Comparison of ENCODE assay signal across 1 cellular context in the genomic region with DNA sequence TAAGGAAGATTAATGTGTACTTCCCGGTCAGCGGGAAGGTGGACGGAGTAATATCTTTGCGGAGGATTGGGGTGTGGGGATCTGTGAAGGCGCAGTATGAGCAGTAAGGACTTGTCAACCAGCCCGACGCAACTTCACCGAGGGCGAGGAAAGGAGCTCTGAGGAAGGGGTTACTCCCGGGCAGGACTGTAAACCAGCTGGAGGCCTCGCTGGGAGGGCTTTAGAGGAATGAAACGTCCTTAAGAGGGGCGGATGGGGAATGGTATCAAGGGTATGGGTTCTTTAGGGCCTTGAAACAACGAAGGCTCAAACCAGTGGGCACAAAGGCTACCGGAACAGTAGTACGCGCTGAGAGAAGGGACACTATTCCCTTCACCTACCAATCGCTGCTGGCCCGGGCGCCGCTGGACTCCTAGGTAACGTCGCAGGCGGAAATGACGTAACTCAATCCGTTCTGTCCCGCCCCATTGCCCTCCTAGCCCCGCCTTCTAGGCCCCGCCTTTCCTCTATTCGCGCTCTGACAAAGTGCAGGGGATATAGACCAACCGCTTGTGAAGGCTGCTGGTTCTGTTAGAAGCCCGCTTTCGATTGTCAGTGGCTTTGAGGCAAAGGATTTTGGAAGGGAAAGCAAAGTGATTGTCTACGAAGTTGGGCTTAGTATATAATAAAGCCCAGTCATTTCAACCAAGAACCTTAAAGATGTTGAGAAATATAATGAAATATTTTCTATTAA.
A peak's percentile ranks its signal among the peaks of the same experiment; 100 is the strongest.
TF ChIP-seq lines count a peak whose summit lies in the region.

A gene with protein sequence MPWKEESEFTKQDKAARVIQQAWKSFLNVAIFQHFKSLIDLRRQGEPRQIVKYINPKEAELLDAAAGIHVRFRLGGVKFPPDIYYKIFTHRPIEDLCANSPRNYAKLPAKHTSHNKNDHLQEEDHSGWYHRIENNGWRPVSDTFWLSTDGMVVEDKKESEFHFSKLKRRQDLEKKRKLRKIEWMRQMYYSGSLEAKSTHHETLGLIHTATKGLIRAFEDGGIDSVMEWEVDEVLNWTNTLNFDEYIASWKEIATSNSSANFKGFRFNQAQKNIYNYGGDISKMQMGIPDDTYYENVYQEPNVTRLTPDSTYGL (minus strand): TSS at position 439 of the 733 bp plus-strand sequence. CDS start 5,970 bp downstream, outside the sequence.

TF ChIP-seq in HepG2, 621 proteins besides CTCF, POLR2A, EP300 and RAD21 (continued from another document and continues in another):
- TF ChIP-seq CBX1 (IDR thresholded peaks at IDR 0.05; ENCODE audit: low read depth) (no peak), NFE2L1 (CRISPR knock-in tag; IDR thresholded peaks at IDR 0.05; ENCODE audit: borderline replicate concordance) (no peak), TCF7 (IDR thresholded peaks at IDR 0.05; ENCODE audit: low read depth) (no peak), KDM3A (CRISPR knock-in tag; IDR thresholded peaks at IDR 0.05; ENCODE audit: low read depth) (peak; percentile 57; the same call in 1 of the 2 replicates), ZFP62 (CRISPR knock-in tag; IDR thresholded peaks at IDR 0.05) (no peak), POLR2G (IDR thresholded peaks at IDR 0.05; ENCODE audit: low read depth, low read length) (peak; percentile 98), ZNF260 (CRISPR knock-in tag; IDR thresholded peaks at IDR 0.05; ENCODE audit: borderline replicate concordance, low read depth) (no peak), ZNF569 (CRISPR knock-in tag; IDR thresholded peaks at IDR 0.05; ENCODE audit: borderline replicate concordance) (no peak), ZNF296 (CRISPR knock-in tag; conservative IDR thresholded peaks at IDR 0.05) (0 out of 2 replicates have a peak, but pooled peaks have one; percentile 73), ZNF383 (CRISPR knock-in tag; IDR thresholded peaks at IDR 0.05; ENCODE audit: borderline replicate concordance) (no peak), ZNF331 (CRISPR knock-in tag; IDR thresholded peaks at IDR 0.05) (no peak), GATAD1 (CRISPR knock-in tag; IDR thresholded peaks at IDR 0.05) (peak; percentile 92), SMAD3 (CRISPR knock-in tag; IDR thresholded peaks at IDR 0.05) (no peak; the same call in 1 of the 2 replicates), ZNF773 (CRISPR knock-in tag; IDR thresholded peaks at IDR 0.05; ENCODE audit: borderline replicate concordance) (no peak), ZSCAN31 (CRISPR knock-in tag; IDR thresholded peaks at IDR 0.05; ENCODE audit: low read depth) (0 out of 2 replicates have a peak, but pooled peaks have one; percentile 26), REL (CRISPR knock-in tag; conservative IDR thresholded peaks at IDR 0.05) (no peak), ZNF644 (CRISPR knock-in tag; IDR thresholded peaks at IDR 0.05; ENCODE audit: low read depth) (no peak), MTF2 (CRISPR knock-in tag; IDR thresholded peaks at IDR 0.05; ENCODE audit: borderline replicate concordance) (peak; percentile 44; the same call in 1 of the 2 replicates), POGZ (CRISPR knock-in tag; IDR thresholded peaks at IDR 0.05) (peak; percentile 88), ZSCAN9 (CRISPR knock-in tag; IDR thresholded peaks at IDR 0.05; ENCODE audit: borderline replicate concordance) (no peak), GTF3A (CRISPR knock-in tag; conservative IDR thresholded peaks at IDR 0.05) (no peak), PPARG (CRISPR knock-in tag; conservative IDR thresholded peaks at IDR 0.05) (no peak), ZNF124 (CRISPR knock-in tag; IDR thresholded peaks at IDR 0.05) (no peak), HNF4A (CRISPR knock-in tag; IDR thresholded peaks at IDR 0.05) (0 out of 2 replicates have a peak, but pooled peaks have one; percentile 28), ZNF570 (CRISPR knock-in tag; IDR thresholded peaks at IDR 0.05; ENCODE audit: borderline replicate concordance) (no peak), NR1H2 (CRISPR knock-in tag; IDR thresholded peaks at IDR 0.05; ENCODE audit: borderline replicate concordance, low read depth) (0 out of 2 replicates have a peak, but pooled peaks have one; percentile 37), ZNF225 (CRISPR knock-in tag; IDR thresholded peaks at IDR 0.05) (no peak), STAG1 (CRISPR knock-in tag; IDR thresholded peaks at IDR 0.05) (no peak)
- TF ChIP-seq, protein P1, sequence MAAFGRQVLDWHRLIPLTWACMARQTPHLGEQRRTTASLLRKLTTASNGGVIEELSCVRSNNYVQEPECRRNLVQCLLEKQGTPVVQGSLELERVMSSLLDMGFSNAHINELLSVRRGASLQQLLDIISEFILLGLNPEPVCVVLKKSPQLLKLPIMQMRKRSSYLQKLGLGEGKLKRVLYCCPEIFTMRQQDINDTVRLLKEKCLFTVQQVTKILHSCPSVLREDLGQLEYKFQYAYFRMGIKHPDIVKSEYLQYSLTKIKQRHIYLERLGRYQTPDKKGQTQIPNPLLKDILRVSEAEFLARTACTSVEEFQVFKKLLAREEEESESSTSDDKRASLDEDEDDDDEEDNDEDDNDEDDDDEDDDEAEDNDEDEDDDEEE (CRISPR knock-in tag; IDR thresholded peaks at IDR 0.05) = no peak
- TF ChIP-seq, protein P2, sequence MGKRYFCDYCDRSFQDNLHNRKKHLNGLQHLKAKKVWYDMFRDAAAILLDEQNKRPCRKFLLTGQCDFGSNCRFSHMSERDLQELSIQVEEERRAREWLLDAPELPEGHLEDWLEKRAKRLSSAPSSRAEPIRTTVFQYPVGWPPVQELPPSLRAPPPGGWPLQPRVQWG (CRISPR knock-in tag; IDR thresholded peaks at IDR 0.05; ENCODE audit: borderline replicate concordance, low read depth) = no peak
- TF ChIP-seq, protein P3, sequence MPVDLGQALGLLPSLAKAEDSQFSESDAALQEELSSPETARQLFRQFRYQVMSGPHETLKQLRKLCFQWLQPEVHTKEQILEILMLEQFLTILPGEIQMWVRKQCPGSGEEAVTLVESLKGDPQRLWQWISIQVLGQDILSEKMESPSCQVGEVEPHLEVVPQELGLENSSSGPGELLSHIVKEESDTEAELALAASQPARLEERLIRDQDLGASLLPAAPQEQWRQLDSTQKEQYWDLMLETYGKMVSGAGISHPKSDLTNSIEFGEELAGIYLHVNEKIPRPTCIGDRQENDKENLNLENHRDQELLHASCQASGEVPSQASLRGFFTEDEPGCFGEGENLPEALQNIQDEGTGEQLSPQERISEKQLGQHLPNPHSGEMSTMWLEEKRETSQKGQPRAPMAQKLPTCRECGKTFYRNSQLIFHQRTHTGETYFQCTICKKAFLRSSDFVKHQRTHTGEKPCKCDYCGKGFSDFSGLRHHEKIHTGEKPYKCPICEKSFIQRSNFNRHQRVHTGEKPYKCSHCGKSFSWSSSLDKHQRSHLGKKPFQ (CRISPR knock-in tag; IDR thresholded peaks at IDR 0.05; ENCODE audit: insufficient replicate concordance) = peak; percentile 53
- TF ChIP-seq, protein P4, sequence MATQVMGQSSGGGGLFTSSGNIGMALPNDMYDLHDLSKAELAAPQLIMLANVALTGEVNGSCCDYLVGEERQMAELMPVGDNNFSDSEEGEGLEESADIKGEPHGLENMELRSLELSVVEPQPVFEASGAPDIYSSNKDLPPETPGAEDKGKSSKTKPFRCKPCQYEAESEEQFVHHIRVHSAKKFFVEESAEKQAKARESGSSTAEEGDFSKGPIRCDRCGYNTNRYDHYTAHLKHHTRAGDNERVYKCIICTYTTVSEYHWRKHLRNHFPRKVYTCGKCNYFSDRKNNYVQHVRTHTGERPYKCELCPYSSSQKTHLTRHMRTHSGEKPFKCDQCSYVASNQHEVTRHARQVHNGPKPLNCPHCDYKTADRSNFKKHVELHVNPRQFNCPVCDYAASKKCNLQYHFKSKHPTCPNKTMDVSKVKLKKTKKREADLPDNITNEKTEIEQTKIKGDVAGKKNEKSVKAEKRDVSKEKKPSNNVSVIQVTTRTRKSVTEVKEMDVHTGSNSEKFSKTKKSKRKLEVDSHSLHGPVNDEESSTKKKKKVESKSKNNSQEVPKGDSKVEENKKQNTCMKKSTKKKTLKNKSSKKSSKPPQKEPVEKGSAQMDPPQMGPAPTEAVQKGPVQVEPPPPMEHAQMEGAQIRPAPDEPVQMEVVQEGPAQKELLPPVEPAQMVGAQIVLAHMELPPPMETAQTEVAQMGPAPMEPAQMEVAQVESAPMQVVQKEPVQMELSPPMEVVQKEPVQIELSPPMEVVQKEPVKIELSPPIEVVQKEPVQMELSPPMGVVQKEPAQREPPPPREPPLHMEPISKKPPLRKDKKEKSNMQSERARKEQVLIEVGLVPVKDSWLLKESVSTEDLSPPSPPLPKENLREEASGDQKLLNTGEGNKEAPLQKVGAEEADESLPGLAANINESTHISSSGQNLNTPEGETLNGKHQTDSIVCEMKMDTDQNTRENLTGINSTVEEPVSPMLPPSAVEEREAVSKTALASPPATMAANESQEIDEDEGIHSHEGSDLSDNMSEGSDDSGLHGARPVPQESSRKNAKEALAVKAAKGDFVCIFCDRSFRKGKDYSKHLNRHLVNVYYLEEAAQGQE (IDR thresholded peaks at IDR 0.05; ENCODE audit: borderline replicate concordance in 1 of 2, low read depth in 1 of 2, low read length in 2 of 2) = peak in 1 of 2 experiments; percentile 32; a peak in 1 of 4 replicates
- TF ChIP-seq, protein P5, sequence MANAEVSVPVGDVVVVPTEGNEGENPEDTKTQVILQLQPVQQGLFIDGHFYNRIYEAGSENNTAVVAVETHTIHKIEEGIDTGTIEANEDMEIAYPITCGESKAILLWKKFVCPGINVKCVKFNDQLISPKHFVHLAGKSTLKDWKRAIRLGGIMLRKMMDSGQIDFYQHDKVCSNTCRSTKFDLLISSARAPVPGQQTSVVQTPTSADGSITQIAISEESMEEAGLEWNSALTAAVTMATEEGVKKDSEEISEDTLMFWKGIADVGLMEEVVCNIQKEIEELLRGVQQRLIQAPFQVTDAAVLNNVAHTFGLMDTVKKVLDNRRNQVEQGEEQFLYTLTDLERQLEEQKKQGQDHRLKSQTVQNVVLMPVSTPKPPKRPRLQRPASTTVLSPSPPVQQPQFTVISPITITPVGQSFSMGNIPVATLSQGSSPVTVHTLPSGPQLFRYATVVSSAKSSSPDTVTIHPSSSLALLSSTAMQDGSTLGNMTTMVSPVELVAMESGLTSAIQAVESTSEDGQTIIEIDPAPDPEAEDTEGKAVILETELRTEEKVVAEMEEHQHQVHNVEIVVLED (CRISPR knock-in tag; IDR thresholded peaks at IDR 0.05; ENCODE audit: borderline replicate concordance) = no peak
- TF ChIP-seq, protein P6, sequence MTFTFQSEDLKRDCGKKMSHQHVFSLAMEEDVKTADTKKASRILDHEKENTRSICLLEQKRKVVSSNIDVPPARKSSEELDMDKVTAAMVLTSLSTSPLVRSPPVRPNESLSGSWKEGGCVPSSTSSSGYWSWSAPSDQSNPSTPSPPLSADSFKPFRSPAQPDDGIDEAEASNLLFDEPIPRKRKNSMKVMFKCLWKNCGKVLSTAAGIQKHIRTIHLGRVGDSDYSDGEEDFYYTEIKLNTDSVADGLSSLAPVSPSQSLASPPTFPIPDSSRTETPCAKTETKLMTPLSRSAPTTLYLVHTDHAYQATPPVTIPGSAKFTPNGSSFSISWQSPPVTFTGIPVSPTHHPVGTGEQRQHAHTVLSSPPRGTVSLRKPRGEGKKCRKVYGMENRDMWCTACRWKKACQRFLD (CRISPR knock-in tag; IDR thresholded peaks at IDR 0.05; ENCODE audit: borderline replicate concordance) = 0 out of 2 replicates have a peak, but pooled peaks have one; percentile 41
- TF ChIP-seq, protein P7, sequence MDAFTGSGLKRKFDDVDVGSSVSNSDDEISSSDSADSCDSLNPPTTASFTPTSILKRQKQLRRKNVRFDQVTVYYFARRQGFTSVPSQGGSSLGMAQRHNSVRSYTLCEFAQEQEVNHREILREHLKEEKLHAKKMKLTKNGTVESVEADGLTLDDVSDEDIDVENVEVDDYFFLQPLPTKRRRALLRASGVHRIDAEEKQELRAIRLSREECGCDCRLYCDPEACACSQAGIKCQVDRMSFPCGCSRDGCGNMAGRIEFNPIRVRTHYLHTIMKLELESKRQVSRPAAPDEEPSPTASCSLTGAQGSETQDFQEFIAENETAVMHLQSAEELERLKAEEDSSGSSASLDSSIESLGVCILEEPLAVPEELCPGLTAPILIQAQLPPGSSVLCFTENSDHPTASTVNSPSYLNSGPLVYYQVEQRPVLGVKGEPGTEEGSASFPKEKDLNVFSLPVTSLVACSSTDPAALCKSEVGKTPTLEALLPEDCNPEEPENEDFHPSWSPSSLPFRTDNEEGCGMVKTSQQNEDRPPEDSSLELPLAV (CRISPR knock-in tag; conservative IDR thresholded peaks at IDR 0.05; ENCODE audit: low read depth) = no peak
- TF ChIP-seq, protein P8, sequence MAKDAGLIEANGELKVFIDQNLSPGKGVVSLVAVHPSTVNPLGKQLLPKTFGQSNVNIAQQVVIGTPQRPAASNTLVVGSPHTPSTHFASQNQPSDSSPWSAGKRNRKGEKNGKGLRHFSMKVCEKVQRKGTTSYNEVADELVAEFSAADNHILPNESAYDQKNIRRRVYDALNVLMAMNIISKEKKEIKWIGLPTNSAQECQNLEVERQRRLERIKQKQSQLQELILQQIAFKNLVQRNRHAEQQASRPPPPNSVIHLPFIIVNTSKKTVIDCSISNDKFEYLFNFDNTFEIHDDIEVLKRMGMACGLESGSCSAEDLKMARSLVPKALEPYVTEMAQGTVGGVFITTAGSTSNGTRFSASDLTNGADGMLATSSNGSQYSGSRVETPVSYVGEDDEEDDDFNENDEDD (CRISPR knock-in tag; IDR thresholded peaks at IDR 0.05; ENCODE audit: borderline replicate concordance) = peak; percentile 37; the same call in 1 of the 2 replicates
- TF ChIP-seq, protein P9, sequence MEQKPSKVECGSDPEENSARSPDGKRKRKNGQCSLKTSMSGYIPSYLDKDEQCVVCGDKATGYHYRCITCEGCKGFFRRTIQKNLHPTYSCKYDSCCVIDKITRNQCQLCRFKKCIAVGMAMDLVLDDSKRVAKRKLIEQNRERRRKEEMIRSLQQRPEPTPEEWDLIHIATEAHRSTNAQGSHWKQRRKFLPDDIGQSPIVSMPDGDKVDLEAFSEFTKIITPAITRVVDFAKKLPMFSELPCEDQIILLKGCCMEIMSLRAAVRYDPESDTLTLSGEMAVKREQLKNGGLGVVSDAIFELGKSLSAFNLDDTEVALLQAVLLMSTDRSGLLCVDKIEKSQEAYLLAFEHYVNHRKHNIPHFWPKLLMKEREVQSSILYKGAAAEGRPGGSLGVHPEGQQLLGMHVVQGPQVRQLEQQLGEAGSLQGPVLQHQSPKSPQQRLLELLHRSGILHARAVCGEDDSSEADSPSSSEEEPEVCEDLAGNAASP (CRISPR knock-in tag; IDR thresholded peaks at IDR 0.05; ENCODE audit: borderline replicate concordance) = peak; percentile 35; the same call in 1 of the 2 replicates
- TF ChIP-seq, protein P10, sequence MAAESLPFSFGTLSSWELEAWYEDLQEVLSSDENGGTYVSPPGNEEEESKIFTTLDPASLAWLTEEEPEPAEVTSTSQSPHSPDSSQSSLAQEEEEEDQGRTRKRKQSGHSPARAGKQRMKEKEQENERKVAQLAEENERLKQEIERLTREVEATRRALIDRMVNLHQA (CRISPR knock-in tag; IDR thresholded peaks at IDR 0.05) = no peak
- TF ChIP-seq, protein P11, sequence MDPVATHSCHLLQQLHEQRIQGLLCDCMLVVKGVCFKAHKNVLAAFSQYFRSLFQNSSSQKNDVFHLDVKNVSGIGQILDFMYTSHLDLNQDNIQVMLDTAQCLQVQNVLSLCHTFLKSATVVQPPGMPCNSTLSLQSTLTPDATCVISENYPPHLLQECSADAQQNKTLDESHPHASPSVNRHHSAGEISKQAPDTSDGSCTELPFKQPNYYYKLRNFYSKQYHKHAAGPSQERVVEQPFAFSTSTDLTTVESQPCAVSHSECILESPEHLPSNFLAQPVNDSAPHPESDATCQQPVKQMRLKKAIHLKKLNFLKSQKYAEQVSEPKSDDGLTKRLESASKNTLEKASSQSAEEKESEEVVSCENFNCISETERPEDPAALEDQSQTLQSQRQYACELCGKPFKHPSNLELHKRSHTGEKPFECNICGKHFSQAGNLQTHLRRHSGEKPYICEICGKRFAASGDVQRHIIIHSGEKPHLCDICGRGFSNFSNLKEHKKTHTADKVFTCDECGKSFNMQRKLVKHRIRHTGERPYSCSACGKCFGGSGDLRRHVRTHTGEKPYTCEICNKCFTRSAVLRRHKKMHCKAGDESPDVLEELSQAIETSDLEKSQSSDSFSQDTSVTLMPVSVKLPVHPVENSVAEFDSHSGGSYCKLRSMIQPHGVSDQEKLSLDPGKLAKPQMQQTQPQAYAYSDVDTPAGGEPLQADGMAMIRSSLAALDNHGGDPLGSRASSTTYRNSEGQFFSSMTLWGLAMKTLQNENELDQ (CRISPR knock-in tag; IDR thresholded peaks at IDR 0.05; ENCODE audit: borderline replicate concordance) = no peak
